In the genomic region with DNA sequence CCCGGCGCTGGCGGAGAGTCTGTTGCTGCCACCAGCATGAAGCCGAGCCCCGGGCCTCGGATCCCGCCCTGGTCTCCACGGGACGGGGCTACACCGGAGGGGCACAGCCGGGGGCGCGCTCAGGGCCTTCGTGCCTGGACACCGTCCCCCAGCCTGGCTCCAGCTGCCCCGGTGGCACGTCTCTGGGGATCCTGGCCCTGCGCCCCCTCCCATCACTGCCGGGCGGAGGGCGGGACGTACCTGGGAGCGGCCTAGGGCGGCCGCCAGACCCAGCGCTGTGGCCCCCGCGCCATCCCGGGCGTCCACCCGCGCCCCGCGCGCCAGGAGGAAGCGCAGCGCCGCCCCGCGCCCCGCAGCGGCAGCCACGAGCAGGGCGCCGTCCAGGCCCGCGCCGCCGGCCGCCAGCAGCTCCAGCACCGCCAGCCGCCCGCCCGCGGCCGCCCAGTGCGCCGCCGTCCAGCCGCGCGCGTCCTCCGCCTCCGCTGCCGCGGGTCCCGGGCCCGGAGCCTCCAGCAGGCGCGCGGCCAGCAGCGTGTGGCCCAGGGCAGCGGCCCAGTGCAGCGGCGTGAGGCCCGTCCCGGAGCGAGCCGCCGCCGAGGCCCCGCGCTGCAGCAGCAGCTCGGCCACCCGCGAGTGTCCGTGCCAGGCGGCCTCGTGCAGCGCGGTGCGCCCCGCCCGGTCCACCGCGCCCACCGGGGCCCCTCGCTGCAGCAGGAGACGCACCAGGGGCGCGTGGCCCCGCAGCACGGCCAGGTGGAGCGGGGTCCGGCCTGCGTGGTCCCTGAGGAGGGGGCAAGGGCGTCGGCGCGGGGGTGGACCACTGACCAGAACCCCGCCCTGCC, we compare ENCODE assay signal across 10 cellular contexts. TPM values are rescaled to one million over a fixed set of nuclear protein-coding genes. Genes with fewer than 3 reads are reported as not detected.
DNase-seq lines count a peak whose midpoint lies in the region; ATAC-seq, FAIRE-seq and TF ChIP-seq lines count a peak whose summit lies in the region.
"Had no signal": no experiment of that assay in that cellular context is flagged by ENCODE, and none has a peak within 500 bp of the region (broad histone marks: within the 10 kb centered on the region; RNA-seq: fewer than 3 reads in every experiment).

No MANE protein-coding gene starts in this region.

- H3K4me3 ChIP-seq in hepatocyte: no peak overlapping the region

- H3K36me3 ChIP-seq in hepatocyte (replicated peaks; ENCODE audit: insufficient read depth, low read depth): no peaks in the 10 kb centered on the region

- H3K27me3 ChIP-seq in hepatocyte: no peaks in the 10 kb centered on the region

- no peak overlapping the region for H2AFZ ChIP-seq in hepatocyte

- DNase-seq in GM03348 (ENCODE audit: low spot score): peak; percentile 73
- DNase-seq in activated naive CD8-positive, alpha-beta T cell treated with anti-CD3 and anti-CD28 coated beads, Interleukin-2, amount 10 ng/mL, durations not matched to agents 7 days and 5 days: peak; percentile 45
- no peak for DNase-seq in hepatocyte (ENCODE audit: low spot score)
- peak; percentile 64 for DNase-seq in sciatic nerve (ENCODE audit: low spot score)
- no peak for DNase-seq in NCI-H1092 treated with DMSO at 0.1 percent for 48 hours (lab: John Stamatoyannopoulos, UW)
- no peak for DNase-seq in urothelium cell line (ENCODE audit: low spot score)
- DNase-seq in erythroblast (lab: John Stamatoyannopoulos, UW): no peak
- DNase-seq: NCI-H446 treated with DMSO at 0.1 percent for 48 hours had no signal

- H3K4me1 ChIP-seq in hepatocyte (ENCODE audit: insufficient read depth): no peaks in the 10 kb centered on the region

- H3K9me2 ChIP-seq in hepatocyte (replicated peaks; ENCODE audit: insufficient read depth): no peaks in the 10 kb centered on the region

- no peaks in the 10 kb centered on the region for H3K9me3 ChIP-seq in hepatocyte (ENCODE audit: low read depth)

- FAIRE-seq in urothelium cell line (lab: Jason Lieb, UNC): no peak
- FAIRE-seq: islet of Langerhans had no signal

- no peaks in the 10 kb centered on the region for H3K9me3 Mint-ChIP-seq in activated naive CD8-positive, alpha-beta T cell treated with anti-CD3 and anti-CD28 coated beads, Interleukin-2, amount 10 ng/mL, durations not matched to agents 7 days and 5 days

- H3K4me2 ChIP-seq in hepatocyte: peak overlapping the region; percentile 67

- no peak overlapping the region for H3K4me3 Mint-ChIP-seq in activated naive CD8-positive, alpha-beta T cell treated with anti-CD3 and anti-CD28 coated beads, Interleukin-2, amount 10 ng/mL, durations not matched to agents 7 days and 5 days

- TF ChIP-seq CTCF in hepatocyte (IDR thresholded peaks at IDR 0.05; ENCODE audit: poor library complexity): no peak

- H3K27ac ChIP-seq in hepatocyte: no peak overlapping the region

- peaks cover 16% of the 10 kb centered on the region for H3K27me3 Mint-ChIP-seq in activated naive CD8-positive, alpha-beta T cell treated with anti-CD3 and anti-CD28 coated beads, Interleukin-2, amount 10 ng/mL, durations not matched to agents 7 days and 5 days

- H3K4me1 Mint-ChIP-seq in activated naive CD8-positive, alpha-beta T cell treated with anti-CD3 and anti-CD28 coated beads, Interleukin-2, amount 10 ng/mL, durations not matched to agents 7 days and 5 days: peaks cover 15% of the 10 kb centered on the region

- POLR2A ChIA-PET in activated naive CD8-positive, alpha-beta T cell treated with anti-CD3 and anti-CD28 coated beads, Interleukin-2, amount 10 ng/mL, durations not matched to agents 7 days and 5 days (lab: Charles Lee): no interaction called here

- H4K20me1 ChIP-seq in hepatocyte (ENCODE audit: insufficient read depth, poor library complexity, severe bottlenecking): no peaks in the 10 kb centered on the region

- intact Hi-C loops in sciatic nerve (cut with DNase I): no loop called here

- no peak overlapping the region for H3K27ac Mint-ChIP-seq in activated naive CD8-positive, alpha-beta T cell treated with anti-CD3 and anti-CD28 coated beads, Interleukin-2, amount 10 ng/mL, durations not matched to agents 7 days and 5 days

- no peaks in the 10 kb centered on the region for H3K36me3 Mint-ChIP-seq in activated naive CD8-positive, alpha-beta T cell treated with anti-CD3 and anti-CD28 coated beads, Interleukin-2, amount 10 ng/mL, durations not matched to agents 7 days and 5 days

- TF ChIP-seq POLR2A in erythroblast (IDR thresholded peaks at IDR 0.05; ENCODE audit: low read length): no peak

- WGBS in hepatocyte (ENCODE audit: low lambda C conversion rate, missing lambda C conversion rate): 70% methylated on average over 25 of the region's 112 CpGs

- peak; percentile 59 for ATAC-seq in activated naive CD8-positive, alpha-beta T cell treated with anti-CD3 and anti-CD28 coated beads, Interleukin-2, amount 10 ng/mL, durations not matched to agents 7 days and 5 days (ENCODE audit: low read depth)
- ATAC-seq in sciatic nerve (peak; percentile 51), HG03354 (IDR thresholded peaks at IDR 0.05; ENCODE audit: poor library complexity, severe bottlenecking, unreplicated experiment) (no peak)

- H3K79me2 ChIP-seq in hepatocyte: no peaks in the 10 kb centered on the region

RNA-seq across cellular contexts. Expression of gene ANKRD65, which starts 1.0 kb away (rescaled TPM):
- not detected for total RNA-seq in activated naive CD8-positive, alpha-beta T cell treated with anti-CD3 and anti-CD28 coated beads, Interleukin-2, amount 10 ng/mL, durations not matched to agents 7 days and 5 days
- total RNA-seq in hepatocyte (2.1 and 6.5 TPM in 2 replicates), sciatic nerve (11.2 TPM)
- 5.5 and 7.3 TPM in 2 replicates for polyA plus RNA-seq in hepatocyte

RNA-seq across cellular contexts. Expression of gene MRPL20, which starts 12.9 kb away (rescaled TPM):
- total RNA-seq in activated naive CD8-positive, alpha-beta T cell treated with anti-CD3 and anti-CD28 coated beads, Interleukin-2, amount 10 ng/mL, durations not matched to agents 7 days and 5 days: 100 to 1,000 TPM in 1 of 2 experiments, 10 to 100 TPM in 1; 98.6 to 101 TPM
- total RNA-seq in hepatocyte (107 and 115 TPM in 2 replicates), sciatic nerve (75.6 TPM)
- 176 and 193 TPM in 2 replicates for polyA plus RNA-seq in hepatocyte

RNA-seq across cellular contexts. Expression of gene VWA1, which starts 15.5 kb away (rescaled TPM):
- under 1 TPM; 0.36 to 0.85 TPM for total RNA-seq in activated naive CD8-positive, alpha-beta T cell treated with anti-CD3 and anti-CD28 coated beads, Interleukin-2, amount 10 ng/mL, durations not matched to agents 7 days and 5 days
- total RNA-seq in hepatocyte (37.7 and 38.1 TPM in 2 replicates), sciatic nerve (175 TPM)
- 114 and 131 TPM in 2 replicates for polyA plus RNA-seq in hepatocyte

RNA-seq across cellular contexts. Expression of gene CCNL2, which starts 20.9 kb away (rescaled TPM):
- 100 to 1,000 TPM; 201 to 211 TPM for total RNA-seq in activated naive CD8-positive, alpha-beta T cell treated with anti-CD3 and anti-CD28 coated beads, Interleukin-2, amount 10 ng/mL, durations not matched to agents 7 days and 5 days
- 151 and 166 TPM in 2 replicates for total RNA-seq in hepatocyte
- 284 and 364 TPM in 2 replicates for polyA plus RNA-seq in hepatocyte
- total RNA-seq in sciatic nerve: 207 TPM

RNA-seq across cellular contexts. Expression of gene ATAD3C, which starts 29.5 kb away (rescaled TPM):
- total RNA-seq in activated naive CD8-positive, alpha-beta T cell treated with anti-CD3 and anti-CD28 coated beads, Interleukin-2, amount 10 ng/mL, durations not matched to agents 7 days and 5 days: 1 to 10 TPM; 1.0 to 1.7 TPM
- total RNA-seq in hepatocyte (0.10 TPM in 1 of 2 replicates, not detected in the other), sciatic nerve (2.4 TPM)
- polyA plus RNA-seq in hepatocyte: 0.99 and 1.2 TPM in 2 replicates

Comparison
In these comparisons a context has a peak if more than half of its experiments do, and no peak if none do; other contexts are left out.
1. DNase-seq: peak in GM03348 (single experiment), activated naive CD8-positive, alpha-beta T cell treated with anti-CD3 and anti-CD28 coated beads, Interleukin-2, amount 10 ng/mL, durations not matched to agents 7 days and 5 days (single experiment) and sciatic nerve (single experiment); none in hepatocyte (single experiment), NCI-H1092 treated with DMSO at 0.1 percent for 48 hours (single experiment), urothelium cell line (single experiment) and erythroblast (0 of 2).
2. RNA of gene VWA1, which starts 15.5 kb away (total RNA-seq): 175 TPM in sciatic nerve (single experiment) and 37.7 to 38.1 TPM in hepatocyte; 0.36 to 0.85 TPM in activated naive CD8-positive, alpha-beta T cell treated with anti-CD3 and anti-CD28 coated beads, Interleukin-2, amount 10 ng/mL, durations not matched to agents 7 days and 5 days; every median in the first group is over 10 times any median in the second.